ENCODE assay signal across 22 cellular contexts in genomic region chr10:31942435-31942834, GRCh38.
"Had no signal": no experiment of that assay in that cellular context is flagged by ENCODE, and none has a peak within 500 bp of the region (broad histone marks: within the 10 kb centered on the region; RNA-seq: fewer than 3 reads in every experiment).

No MANE protein-coding gene starts in this region.

- H3K27ac Mint-ChIP-seq: activated naive CD4-positive, alpha-beta T cell treated with anti-CD3 and anti-CD28 coated beads for 36 hours; nephron progenitor cell had no signal

- DNase-seq: activated CD4-positive, alpha-beta T cell treated with anti-CD3 and anti-CD28 coated beads, Interleukin-2, amount 50 U/mL, for 1 hour; activated CD8-positive, alpha-beta memory T cell treated with anti-CD3 and anti-CD28 coated beads, Interleukin-2, amount 50 U/mL, for 4 hours; activated naive CD4-positive, alpha-beta T cell treated with anti-CD3 and anti-CD28 coated beads for 36 hours; activated T-cell treated with anti-CD3 and anti-CD28 coated beads, Interleukin-2, amount 50 U/mL, for 4 hours; dermis blood vessel endothelial cell; effector memory CD8-positive, alpha-beta T cell; foreskin fibroblast; hippocampal formation; left colon; lower lobe of right lung; nephron progenitor cell; nucleus accumbens; posterior cingulate gyrus; retina; stimulated activated CD4-positive, alpha-beta T cell treated with anti-CD3 and anti-CD28 coated beads, Interleukin-12 subunit alpha, Interleukin-12 subunit beta, amount 100 ng/mL, for 4 hours; stimulated activated CD4-positive, alpha-beta T cell treated with anti-CD3 and anti-CD28 coated beads, Interleukin-2, amount 100 ng/mL, for 24 hours; stimulated activated naive CD8-positive, alpha-beta T cell treated with anti-CD3 and anti-CD28 coated beads, Interleukin-15, Interleukin-2, amounts not matched to agents 100 U/mL and 50 U/mL, for 24 hours; T1000 had no signal

- H3K36me3 ChIP-seq: cardiac muscle cell, lower lobe of right lung, tibial nerve, vagina had no signal

- H3K9me3 ChIP-seq: lower lobe of right lung, tibial nerve, vagina had no signal

- H3K9me3 Mint-ChIP-seq: activated naive CD4-positive, alpha-beta T cell treated with anti-CD3 and anti-CD28 coated beads for 36 hours; activated T-cell treated with anti-CD3 and anti-CD28 coated beads, Interleukin-2, amount 50 U/mL, for 4 hours; effector memory CD8-positive, alpha-beta T cell; nephron progenitor cell had no signal

- H3K4me3 Mint-ChIP-seq: activated naive CD4-positive, alpha-beta T cell treated with anti-CD3 and anti-CD28 coated beads for 36 hours; activated T-cell treated with anti-CD3 and anti-CD28 coated beads, Interleukin-2, amount 50 U/mL, for 4 hours; effector memory CD8-positive, alpha-beta T cell; nephron progenitor cell had no signal

- H3K27me3 Mint-ChIP-seq: effector memory CD8-positive, alpha-beta T cell had no signal

- H3K27me3 ChIP-seq: cardiac muscle cell, tibial nerve, vagina had no signal

- ATAC-seq: activated CD4-positive, CD25-positive, alpha-beta regulatory T cell treated with anti-CD3 and anti-CD28 coated beads, Interleukin-2, amount 50 U/mL, for 24 hours; activated T-cell treated with anti-CD3 and anti-CD28 coated beads, Interleukin-2, amount 50 U/mL, for 4 hours; effector memory CD8-positive, alpha-beta T cell; stimulated activated naive CD8-positive, alpha-beta T cell treated with anti-CD3 and anti-CD28 coated beads, Interleukin-15, Interleukin-2, amounts not matched to agents 100 U/mL and 50 U/mL, for 24 hours had no signal

- H3K4me3 ChIP-seq: cardiac muscle cell, lower lobe of right lung, tibial nerve, vagina had no signal

- H3K27ac ChIP-seq: cardiac muscle cell, lower lobe of right lung, tibial nerve, vagina had no signal
